ENCODE assay signal across 34 cellular contexts in genomic region chr7:28798233-28798632, GRCh38.
"Had no signal": no experiment of that assay in that cellular context is flagged by ENCODE, and none has a peak within 500 bp of the region (broad histone marks: within the 10 kb centered on the region; RNA-seq: fewer than 3 reads in every experiment).

No MANE protein-coding gene starts in this region.

- H3K27me3 Mint-ChIP-seq: activated B cell treated with CpG ODN at 0.5 μM for 24 hours; activated CD8-positive, alpha-beta T cell treated with anti-CD3 and anti-CD28 coated beads for 36 hours; activated naive CD4-positive, alpha-beta T cell treated with anti-CD3 and anti-CD28 coated beads, Interleukin-2, amount 10 ng/mL, durations not matched to agents 7 days and 5 days; activated naive CD8-positive, alpha-beta T cell; activated T-helper 17 cell treated with anti-CD3 and anti-CD28 coated beads, Interleukin-2, amount 50 U/mL, for 72 hours had no signal

- H3K27me3 ChIP-seq: body of pancreas, brain microvascular endothelial cell, breast epithelium had no signal

- H3K36me3 Mint-ChIP-seq: activated CD4-positive, alpha-beta memory T cell treated with anti-CD3 and anti-CD28 coated beads for 36 hours; activated naive CD4-positive, alpha-beta T cell treated with anti-CD3 and anti-CD28 coated beads, Interleukin-2, amount 10 ng/mL, durations not matched to agents 7 days and 5 days; activated naive CD4-positive, alpha-beta T cell treated with anti-CD3 and anti-CD28 coated beads, Interleukin-2, amount 50 U/mL, for 24 hours; activated naive CD8-positive, alpha-beta T cell; activated naive CD8-positive, alpha-beta T cell treated with anti-CD3 and anti-CD28 coated beads, Interleukin-2, amount 10 ng/mL, durations not matched to agents 7 days and 5 days had no signal

- H3K27ac ChIP-seq: body of pancreas, brain microvascular endothelial cell, breast epithelium had no signal

- DNase-seq: activated B cell treated with CpG ODN at 0.5 μM for 24 hours; activated CD4-positive, alpha-beta memory T cell treated with anti-CD3 and anti-CD28 coated beads for 36 hours; activated CD4-positive, alpha-beta T cell treated with anti-CD3 and anti-CD28 coated beads for 4 hours; activated CD4-positive, alpha-beta T cell treated with anti-CD3 and anti-CD28 coated beads, Interleukin-2, amount 10 ng/mL, durations not matched to agents 24 days and 14 days; activated CD4-positive, alpha-beta T cell treated with anti-CD3 and anti-CD28 coated beads, Interleukin-2, amount 50 U/mL, for 1 hour; activated CD4-positive, alpha-beta T cell treated with anti-CD3 and anti-CD28 coated beads, Interleukin-2, amount 50 U/mL, for 4 hours; activated CD4-positive, CD25-positive, alpha-beta regulatory T cell treated with anti-CD3 and anti-CD28 coated beads, Interleukin-2, amount 50 U/mL, for 72 hours; activated CD8-positive, alpha-beta memory T cell treated with anti-CD3 and anti-CD28 coated beads, Interleukin-2, amount 50 U/mL, for 4 hours; activated CD8-positive, alpha-beta T cell treated with anti-CD3 and anti-CD28 coated beads for 36 hours; activated effector memory CD4-positive, alpha-beta T cell treated with anti-CD3 and anti-CD28 coated beads, Interleukin-2, amount 50 U/mL, for 16 hours; activated gamma-delta T cell treated with Interleukin-2 at 50 U/mL for 16 hours; activated naive CD4-positive, alpha-beta T cell; activated naive CD4-positive, alpha-beta T cell treated with anti-CD3 and anti-CD28 coated beads, Interleukin-2, amount 10 ng/mL, durations not matched to agents 7 days and 5 days; activated naive CD8-positive, alpha-beta T cell treated with anti-CD3 and anti-CD28 coated beads, Interleukin-2, amount 10 ng/mL, durations not matched to agents 7 days and 5 days; activated naive CD8-positive, alpha-beta T cell treated with anti-CD3 and anti-CD28 coated beads, Interleukin-2, amount 50 U/mL, for 24 hours; activated T-cell treated with anti-CD3 and anti-CD28 coated beads for 4 hours; activated T-cell treated with anti-CD3 and anti-CD28 coated beads, Interleukin-2, amount 50 U/mL, for 1 hour; activated T-cell treated with anti-CD3 and anti-CD28 coated beads, Interleukin-2, amount 50 U/mL, for 4 hours; activated T-cell treated with anti-CD3 and anti-CD28 coated beads, Interleukin-2, amount 50 U/mL, for 72 hours; amygdala; aorta; body of pancreas; brain microvascular endothelial cell; central memory CD4-positive, alpha-beta T cell; T-helper 1 cell; T-helper 2 cell; T-helper 9 cell had no signal

- H3K9me3 Mint-ChIP-seq: activated B cell treated with CpG ODN at 0.5 μM for 24 hours; activated CD4-positive, alpha-beta memory T cell treated with anti-CD3 and anti-CD28 coated beads for 36 hours; activated CD4-positive, alpha-beta T cell treated with anti-CD3 and anti-CD28 coated beads, Interleukin-2, amount 10 ng/mL, durations not matched to agents 24 days and 14 days; activated CD8-positive, alpha-beta T cell treated with anti-CD3 and anti-CD28 coated beads for 36 hours; activated naive CD4-positive, alpha-beta T cell treated with anti-CD3 and anti-CD28 coated beads, Interleukin-2, amount 10 ng/mL, durations not matched to agents 7 days and 5 days; activated naive CD4-positive, alpha-beta T cell treated with anti-CD3 and anti-CD28 coated beads, Interleukin-2, amount 50 U/mL, for 24 hours; activated naive CD8-positive, alpha-beta T cell treated with anti-CD3 and anti-CD28 coated beads, Interleukin-2, amount 10 ng/mL, durations not matched to agents 7 days and 5 days; activated naive CD8-positive, alpha-beta T cell treated with anti-CD3 and anti-CD28 coated beads, Interleukin-2, amount 50 U/mL, for 24 hours; activated T-cell treated with anti-CD3 and anti-CD28 coated beads, Interleukin-2, amount 50 U/mL, for 4 hours; activated T-cell treated with anti-CD3 and anti-CD28 coated beads, Interleukin-2, amount 50 U/mL, for 72 hours; activated T-helper 1 cell treated with anti-CD3 and anti-CD28 coated beads, Interleukin-12 subunit alpha, Interleukin-12 subunit beta, Interleukin-2, Interleukin-4 antibody, amounts not matched to agents 30 ng/mL and 10 ng/mL and 1 ng/mL, durations not matched to agents 14 hours and 24 hours and 36 hours; activated T-helper 17 cell treated with anti-CD3 and anti-CD28 coated beads, Interleukin-2, amount 50 U/mL, for 72 hours; T-helper 1 cell treated with Interleukin-12 subunit alpha and Interleukin-12 subunit beta and Interleukin-4 antibody, amounts not matched to agents 30 μg/mL and 1 μg/mL, for 36 hours; T-helper 2 cell treated with Interferon-gamma antibody and Interleukin-4, amounts not matched to agents 5 μg/mL and 100 μg/mL, for 36 hours had no signal

- ATAC-seq: activated CD8-positive, alpha-beta T cell treated with anti-CD3 and anti-CD28 coated beads for 36 hours; activated naive CD8-positive, alpha-beta T cell treated with anti-CD3 and anti-CD28 coated beads, Interleukin-2, amount 50 U/mL, for 24 hours; activated T-cell treated with anti-CD3 and anti-CD28 coated beads, Interleukin-2, amount 50 U/mL, for 4 hours; activated T-cell treated with anti-CD3 and anti-CD28 coated beads, Interleukin-2, amount 50 U/mL, for 72 hours; activated T-helper 17 cell treated with anti-CD3 and anti-CD28 coated beads, Interleukin-2, amount 50 U/mL, for 72 hours; body of pancreas had no signal

- H3K4me3 Mint-ChIP-seq: activated B cell treated with CpG ODN at 0.5 μM for 24 hours; activated CD4-positive, alpha-beta memory T cell treated with anti-CD3 and anti-CD28 coated beads for 36 hours; activated CD4-positive, alpha-beta T cell treated with anti-CD3 and anti-CD28 coated beads, Interleukin-2, amount 10 ng/mL, durations not matched to agents 24 days and 14 days; activated CD8-positive, alpha-beta T cell treated with anti-CD3 and anti-CD28 coated beads for 36 hours; activated naive CD4-positive, alpha-beta T cell treated with anti-CD3 and anti-CD28 coated beads, Interleukin-2, amount 10 ng/mL, durations not matched to agents 7 days and 5 days; activated naive CD4-positive, alpha-beta T cell treated with anti-CD3 and anti-CD28 coated beads, Interleukin-2, amount 50 U/mL, for 24 hours; activated naive CD8-positive, alpha-beta T cell; activated naive CD8-positive, alpha-beta T cell treated with anti-CD3 and anti-CD28 coated beads, Interleukin-2, amount 10 ng/mL, durations not matched to agents 7 days and 5 days; activated naive CD8-positive, alpha-beta T cell treated with anti-CD3 and anti-CD28 coated beads, Interleukin-2, amount 50 U/mL, for 24 hours; activated T-cell treated with anti-CD3 and anti-CD28 coated beads, Interleukin-2, amount 50 U/mL, for 4 hours; activated T-cell treated with anti-CD3 and anti-CD28 coated beads, Interleukin-2, amount 50 U/mL, for 72 hours; activated T-helper 1 cell treated with anti-CD3 and anti-CD28 coated beads, Interleukin-12 subunit alpha, Interleukin-12 subunit beta, Interleukin-2, Interleukin-4 antibody, amounts not matched to agents 30 ng/mL and 10 ng/mL and 1 ng/mL, durations not matched to agents 14 hours and 24 hours and 36 hours; activated T-helper 17 cell treated with anti-CD3 and anti-CD28 coated beads, Interleukin-2, amount 50 U/mL, for 72 hours; T-helper 1 cell treated with Interleukin-12 subunit alpha and Interleukin-12 subunit beta and Interleukin-4 antibody, amounts not matched to agents 30 μg/mL and 1 μg/mL, for 36 hours; T-helper 2 cell treated with Interferon-gamma antibody and Interleukin-4, amounts not matched to agents 5 μg/mL and 100 μg/mL, for 36 hours had no signal

- H3K27ac Mint-ChIP-seq: activated B cell treated with CpG ODN at 0.5 μM for 24 hours; activated CD4-positive, alpha-beta memory T cell treated with anti-CD3 and anti-CD28 coated beads for 36 hours; activated CD4-positive, alpha-beta T cell treated with anti-CD3 and anti-CD28 coated beads, Interleukin-2, amount 10 ng/mL, durations not matched to agents 24 days and 14 days; activated CD8-positive, alpha-beta T cell treated with anti-CD3 and anti-CD28 coated beads for 36 hours; activated naive CD4-positive, alpha-beta T cell treated with anti-CD3 and anti-CD28 coated beads, Interleukin-2, amount 10 ng/mL, durations not matched to agents 7 days and 5 days; activated naive CD4-positive, alpha-beta T cell treated with anti-CD3 and anti-CD28 coated beads, Interleukin-2, amount 50 U/mL, for 24 hours; activated naive CD8-positive, alpha-beta T cell; activated naive CD8-positive, alpha-beta T cell treated with anti-CD3 and anti-CD28 coated beads, Interleukin-2, amount 10 ng/mL, durations not matched to agents 7 days and 5 days; activated naive CD8-positive, alpha-beta T cell treated with anti-CD3 and anti-CD28 coated beads, Interleukin-2, amount 50 U/mL, for 24 hours; activated T-cell treated with anti-CD3 and anti-CD28 coated beads, Interleukin-2, amount 50 U/mL, for 72 hours; activated T-helper 1 cell treated with anti-CD3 and anti-CD28 coated beads, Interleukin-12 subunit alpha, Interleukin-12 subunit beta, Interleukin-2, Interleukin-4 antibody, amounts not matched to agents 30 ng/mL and 10 ng/mL and 1 ng/mL, durations not matched to agents 14 hours and 24 hours and 36 hours; activated T-helper 17 cell treated with anti-CD3 and anti-CD28 coated beads, Interleukin-2, amount 50 U/mL, for 72 hours; T-helper 1 cell treated with Interleukin-12 subunit alpha and Interleukin-12 subunit beta and Interleukin-4 antibody, amounts not matched to agents 30 μg/mL and 1 μg/mL, for 36 hours; T-helper 2 cell treated with Interferon-gamma antibody and Interleukin-4, amounts not matched to agents 5 μg/mL and 100 μg/mL, for 36 hours had no signal

- H3K9me3 ChIP-seq: body of pancreas, breast epithelium had no signal

- H3K4me3 ChIP-seq: body of pancreas, breast epithelium had no signal

- H3K36me3 ChIP-seq: brain microvascular endothelial cell, breast epithelium had no signal

- H3K4me1 ChIP-seq: body of pancreas, breast epithelium had no signal

- H3K4me1 Mint-ChIP-seq: activated B cell treated with CpG ODN at 0.5 μM for 24 hours; activated CD4-positive, alpha-beta T cell treated with anti-CD3 and anti-CD28 coated beads, Interleukin-2, amount 10 ng/mL, durations not matched to agents 24 days and 14 days; activated naive CD4-positive, alpha-beta T cell treated with anti-CD3 and anti-CD28 coated beads, Interleukin-2, amount 10 ng/mL, durations not matched to agents 7 days and 5 days; activated naive CD4-positive, alpha-beta T cell treated with anti-CD3 and anti-CD28 coated beads, Interleukin-2, amount 50 U/mL, for 24 hours; activated naive CD8-positive, alpha-beta T cell treated with anti-CD3 and anti-CD28 coated beads, Interleukin-2, amount 10 ng/mL, durations not matched to agents 7 days and 5 days; activated naive CD8-positive, alpha-beta T cell treated with anti-CD3 and anti-CD28 coated beads, Interleukin-2, amount 50 U/mL, for 24 hours; activated T-helper 17 cell treated with anti-CD3 and anti-CD28 coated beads, Interleukin-2, amount 50 U/mL, for 72 hours had no signal
